In genomic region chrX:150038356-150038755, GRCh38 we compare ENCODE assay signal across 3 cellular contexts.
TF ChIP-seq lines count a peak whose summit lies in the region.

No MANE protein-coding gene starts in this region.

TF ChIP-seq in IMR-90, 13 proteins besides CTCF, POLR2A, EP300 and RAD21:
- TF ChIP-seq USF2 (IDR thresholded peaks at IDR 0.05; ENCODE audit: low read depth, low read length) (no peak), MXI1 (IDR thresholded peaks at IDR 0.05; ENCODE audit: borderline replicate concordance, low read depth, low read length) (no peak), CHD1 (IDR thresholded peaks at IDR 0.05; ENCODE audit: low read depth, low read length) (no peak), RFX5 (IDR thresholded peaks at IDR 0.05; ENCODE audit: low read depth, low read length) (no peak), BHLHE40 (IDR thresholded peaks at IDR 0.05; ENCODE audit: low read depth, low read length) (no peak), RCOR1 (IDR thresholded peaks at IDR 0.05; ENCODE audit: insufficient replicate concordance, low read length) (no peak), MAFK (IDR thresholded peaks at IDR 0.05; ENCODE audit: low read depth, low read length) (no peak), NFE2L2 (IDR thresholded peaks at IDR 0.05; ENCODE audit: low read depth, low read length) (no peak), FOS (IDR thresholded peaks at IDR 0.05; ENCODE audit: low read depth, low read length) (no peak), SMC3 (IDR thresholded peaks at IDR 0.05; ENCODE audit: low read depth, low read length) (no peak), CEBPB (IDR thresholded peaks at IDR 0.05; ENCODE audit: low read depth, low read length) (no peak), ELK1 (IDR thresholded peaks at IDR 0.05; ENCODE audit: borderline replicate concordance, low read depth, low read length) (no peak)

TF ChIP-seq in SK-N-SH, 30 proteins besides CTCF, POLR2A, EP300 and RAD21:
- TF ChIP-seq USF1 (IDR thresholded peaks at IDR 0.05; ENCODE audit: borderline replicate concordance, low read depth) (no peak), PBX3 (IDR thresholded peaks at IDR 0.05) (no peak), MXI1 (IDR thresholded peaks at IDR 0.05; ENCODE audit: low read depth, low read length) (no peak), YY1 (IDR thresholded peaks at IDR 0.05; ENCODE audit: low read depth) (no peak), EZH2phosphoT487 (IDR thresholded peaks at IDR 0.05; ENCODE audit: borderline replicate concordance, low read depth) (no peak), SIN3A (IDR thresholded peaks at IDR 0.05; ENCODE audit: borderline replicate concordance, low read depth, low read length) (no peak), GABPA (IDR thresholded peaks at IDR 0.05; ENCODE audit: low read depth) (no peak)

TF ChIP-seq in HepG2, 621 proteins besides CTCF, POLR2A, EP300 and RAD21:
- TF ChIP-seq ZNF737 (CRISPR knock-in tag; IDR thresholded peaks at IDR 0.05; ENCODE audit: borderline replicate concordance) (no peak), ZFY (CRISPR knock-in tag; IDR thresholded peaks at IDR 0.05) (no peak), NPAS2 (CRISPR knock-in tag; IDR thresholded peaks at IDR 0.05; ENCODE audit: borderline replicate concordance) (no peak), KLF13 (CRISPR knock-in tag; IDR thresholded peaks at IDR 0.05) (no peak), U2AF1 (optimal IDR thresholded peaks at IDR 0.05; ENCODE audit: low read depth, low read length) (no peak), NCOA1 (CRISPR knock-in tag; IDR thresholded peaks at IDR 0.05) (no peak), ZNF883 (CRISPR knock-in tag; IDR thresholded peaks at IDR 0.05; ENCODE audit: not compliant biosample characterization) (no peak)
- TF ChIP-seq, protein P1, sequence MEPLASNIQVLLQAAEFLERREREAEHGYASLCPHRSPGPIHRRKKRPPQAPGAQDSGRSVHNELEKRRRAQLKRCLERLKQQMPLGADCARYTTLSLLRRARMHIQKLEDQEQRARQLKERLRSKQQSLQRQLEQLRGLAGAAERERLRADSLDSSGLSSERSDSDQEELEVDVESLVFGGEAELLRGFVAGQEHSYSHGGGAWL (CRISPR knock-in tag; IDR thresholded peaks at IDR 0.05) = no peak
